11 cellular contexts compared by ENCODE assay signal in the genomic region with DNA sequence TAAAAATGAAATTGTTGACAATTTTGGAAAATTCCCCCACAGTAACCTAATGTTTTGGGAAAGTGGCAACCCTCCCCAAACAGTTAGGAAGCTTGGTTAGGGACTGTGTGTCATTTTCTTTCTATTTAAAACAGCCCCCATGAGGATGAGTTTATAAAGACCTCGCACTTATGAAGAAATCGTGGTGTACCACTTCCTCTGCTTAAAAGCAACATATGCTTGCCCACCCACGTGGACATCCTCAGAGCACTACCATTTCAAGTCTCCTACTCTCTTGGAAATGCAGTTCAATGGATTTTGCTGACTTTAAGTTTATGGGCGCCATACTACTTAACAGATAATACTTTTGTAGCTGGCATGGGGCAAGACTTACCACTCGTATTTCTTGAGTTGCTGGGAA.
"Had no signal": no experiment of that assay in that cellular context is flagged by ENCODE, and none has a peak within 500 bp of the region (broad histone marks: within the 10 kb centered on the region; RNA-seq: fewer than 3 reads in every experiment).

No MANE protein-coding gene starts in this region.

- ATAC-seq: activated naive CD4-positive, alpha-beta T cell treated with anti-CD3 and anti-CD28 coated beads, Interleukin-2, amount 50 U/mL, for 72 hours; stimulated activated effector memory CD8-positive, alpha-beta T cell treated with anti-CD3 and anti-CD28 coated beads, Interleukin-12 subunit alpha, Interleukin-12 subunit beta, amount 100 ng/mL, for 72 hours; WTC11 had no signal

- DNase-seq: activated CD4-positive, alpha-beta memory T cell treated with anti-CD3 and anti-CD28 coated beads, Interleukin-2, amount 10 ng/mL, durations not matched to agents 7 days and 5 days; activated CD4-positive, alpha-beta T cell treated with anti-CD3 and anti-CD28 coated beads for 4 hours; activated CD8-positive, alpha-beta memory T cell treated with anti-CD3 and anti-CD28 coated beads, Interleukin-2, amount 50 U/mL, for 4 hours; activated effector memory CD4-positive, alpha-beta T cell treated with anti-CD3 and anti-CD28 coated beads, Interleukin-2, amount 50 U/mL, for 16 hours; activated T-cell treated with anti-CD3 and anti-CD28 coated beads, Interleukin-2, amount 50 U/mL, for 48 hours; amniotic stem cell; islet precursor cell; thyroid gland had no signal
